Comparison of ENCODE assay signal across 8 cellular contexts in the genomic region with DNA sequence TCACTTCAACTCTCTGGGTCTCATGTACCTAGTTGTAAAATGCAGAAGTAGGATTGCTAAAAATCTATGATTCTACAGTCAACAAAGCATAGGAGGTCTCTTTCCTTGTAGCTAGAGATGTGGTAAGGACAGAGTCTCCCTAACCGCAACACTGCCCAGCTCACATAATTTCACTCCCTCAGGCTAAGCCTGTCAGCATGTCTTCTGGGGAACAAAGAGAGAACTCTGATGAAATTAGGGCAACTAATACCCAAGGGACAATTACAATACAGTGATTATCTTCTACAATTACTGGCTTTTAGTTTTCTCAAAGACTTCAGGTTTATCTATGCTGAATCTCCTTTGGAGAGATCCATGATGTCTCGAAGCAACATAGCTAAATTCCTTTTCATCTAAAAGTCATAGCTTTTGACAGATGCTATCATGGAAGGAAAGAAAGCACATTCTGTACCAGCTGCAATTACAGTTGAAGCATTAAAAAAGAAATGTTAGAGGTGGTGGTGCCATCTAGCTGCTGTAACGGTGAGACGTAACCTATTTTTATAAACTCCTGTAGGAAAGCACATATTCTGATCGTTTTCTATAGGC.
A peak's percentile ranks its signal among the peaks of the same experiment; 100 is the strongest.
DNase-seq lines count a peak whose midpoint lies in the region; ATAC-seq and TF ChIP-seq lines count a peak whose summit lies in the region.

No MANE protein-coding gene starts in this region.

- no peak overlapping the region for H3K27ac Mint-ChIP-seq in activated naive CD4-positive, alpha-beta T cell treated with anti-CD3 and anti-CD28 coated beads for 36 hours
- no peak overlapping the region for H3K27ac Mint-ChIP-seq in activated naive CD4-positive, alpha-beta T cell treated with anti-CD3 and anti-CD28 coated beads, Interleukin-2, amount 50 U/mL, for 72 hours
- no peak overlapping the region for H3K27ac Mint-ChIP-seq in natural killer cell treated with Interleukin-12 subunit alpha and Interleukin-12 subunit beta and Interleukin-15 and Interleukin-18, amount 100 ng/mL, for 72 hours

- H2AFZ ChIP-seq in mesenchymal stem cell (ENCODE audit: low read depth, low read length): no peak overlapping the region

- H3K4me1 ChIP-seq in mesenchymal stem cell (ENCODE audit: control insufficient read depth, insufficient read depth, low read depth, low read length): no peaks in the 10 kb centered on the region

- H2BK120ac ChIP-seq in mesenchymal stem cell (ENCODE audit: low read depth, low read length): no peak overlapping the region

- H3K9me3 ChIP-seq in mesenchymal stem cell (ENCODE audit: control insufficient read depth, low read length): peaks cover 3% of the 10 kb centered on the region

- H3K27ac ChIP-seq in coronary artery: peak overlapping the region in 1 of 2 donors; percentile 70
- H3K27ac ChIP-seq in mesenchymal stem cell (ENCODE audit: low read length, poor library complexity, severe bottlenecking): peak overlapping the region; percentile 24

- no peak overlapping the region for H2BK15ac ChIP-seq in mesenchymal stem cell (ENCODE audit: low read depth, poor library complexity, severe bottlenecking)

- peaks cover 12% of the 10 kb centered on the region for H3K4me1 Mint-ChIP-seq in activated naive CD4-positive, alpha-beta T cell treated with anti-CD3 and anti-CD28 coated beads for 36 hours (ENCODE audit: low read depth)
- H3K4me1 Mint-ChIP-seq in natural killer cell treated with Interleukin-12 subunit alpha and Interleukin-12 subunit beta and Interleukin-15 and Interleukin-18, amount 100 ng/mL, for 72 hours (ENCODE audit: low read depth in 2 of 2): no peaks in the 10 kb centered on the region

- peak overlapping the region; percentile 66 for H3K9ac ChIP-seq in mesenchymal stem cell (ENCODE audit: low read length)

- peak overlapping the region in 1 of 2 experiments; percentile 28 for H3K18ac ChIP-seq in mesenchymal stem cell (ENCODE audit: low read depth in 1 of 2, low read length in 2 of 2)

- no peak overlapping the region for H2BK12ac ChIP-seq in mesenchymal stem cell (ENCODE audit: low read length in 2 of 2)

- H3K23ac ChIP-seq in mesenchymal stem cell (ENCODE audit: low read length in 2 of 2): no peak overlapping the region

- H3K4me3 ChIP-seq in coronary artery: peak overlapping the region; percentile 28
- H3K4me3 ChIP-seq in mesenchymal stem cell (ENCODE audit: insufficient read depth in 1 of 2, low read depth in 1 of 2, low read length in 2 of 2): peak overlapping the region in 1 of 2 experiments; percentile 7

- CTCF ChIA-PET in activated naive CD4-positive, alpha-beta T cell treated with anti-CD3 and anti-CD28 coated beads for 36 hours (lab: Charles Lee): interaction anchor here (1.1 kb wide), 1 partner anchor 13 kb away, joined by 4 read pairs; no protein-coding TSS in a partner anchor

- no peak overlapping the region for H3K4me2 ChIP-seq in mesenchymal stem cell (ENCODE audit: low read length, poor library complexity, severe bottlenecking)

- no peaks in the 10 kb centered on the region for H3K36me3 Mint-ChIP-seq in activated naive CD4-positive, alpha-beta T cell treated with anti-CD3 and anti-CD28 coated beads for 36 hours (ENCODE audit: low read depth)
- H3K36me3 Mint-ChIP-seq in activated naive CD4-positive, alpha-beta T cell treated with anti-CD3 and anti-CD28 coated beads, Interleukin-2, amount 50 U/mL, for 72 hours: no peaks in the 10 kb centered on the region
- H3K36me3 Mint-ChIP-seq in natural killer cell treated with Interleukin-12 subunit alpha and Interleukin-12 subunit beta and Interleukin-15 and Interleukin-18, amount 100 ng/mL, for 72 hours: no peaks in the 10 kb centered on the region

- no peaks in the 10 kb centered on the region for H3K36me3 ChIP-seq in mesenchymal stem cell (ENCODE audit: control insufficient read depth in 1 of 2, insufficient read depth in 2 of 2, low read depth in 1 of 2, low read length in 2 of 2)

- peaks cover 11% of the 10 kb centered on the region for H3K27me3 Mint-ChIP-seq in activated naive CD4-positive, alpha-beta T cell treated with anti-CD3 and anti-CD28 coated beads for 36 hours (ENCODE audit: low read depth)
- H3K27me3 Mint-ChIP-seq in natural killer cell treated with Interleukin-12 subunit alpha and Interleukin-12 subunit beta and Interleukin-15 and Interleukin-18, amount 100 ng/mL, for 72 hours: no peaks in the 10 kb centered on the region

- H3K79me1 ChIP-seq in mesenchymal stem cell (replicated peaks; ENCODE audit: low read length, poor library complexity, severe bottlenecking): no peaks in the 10 kb centered on the region

- no peak overlapping the region for H2AK5ac ChIP-seq in mesenchymal stem cell (ENCODE audit: low read length, severe bottlenecking)

- no peak overlapping the region for H2BK5ac ChIP-seq in mesenchymal stem cell (ENCODE audit: low read depth, low read length, poor library complexity, severe bottlenecking)

- H3K9me3 Mint-ChIP-seq in activated naive CD4-positive, alpha-beta T cell treated with anti-CD3 and anti-CD28 coated beads for 36 hours: peaks cover 4% of the 10 kb centered on the region
- peaks cover 0 to 3% of the 10 kb centered on the region in 2 donors for H3K9me3 Mint-ChIP-seq in activated naive CD4-positive, alpha-beta T cell treated with anti-CD3 and anti-CD28 coated beads, Interleukin-2, amount 50 U/mL, for 72 hours
- no peaks in the 10 kb centered on the region for H3K9me3 Mint-ChIP-seq in natural killer cell treated with Interleukin-12 subunit alpha and Interleukin-12 subunit beta and Interleukin-15 and Interleukin-18, amount 100 ng/mL, for 72 hours

- H3K4ac ChIP-seq in mesenchymal stem cell (ENCODE audit: low read depth in 1 of 2, low read length in 2 of 2): peak overlapping the region in 1 of 2 experiments; percentile 47

- intact Hi-C loops in activated naive CD4-positive, alpha-beta T cell treated with anti-CD3 and anti-CD28 coated beads for 36 hours (cut with micrococcal nuclease): loop anchor here (1.0 to 5.0 kb wide), 2 partner anchors 62 to 590 kb away; no protein-coding TSS in a partner anchor

- no peak overlapping the region for H3K4me3 Mint-ChIP-seq in activated naive CD4-positive, alpha-beta T cell treated with anti-CD3 and anti-CD28 coated beads for 36 hours
- no peak overlapping the region for H3K4me3 Mint-ChIP-seq in natural killer cell treated with Interleukin-12 subunit alpha and Interleukin-12 subunit beta and Interleukin-15 and Interleukin-18, amount 100 ng/mL, for 72 hours

- TF ChIP-seq CTCF in coronary artery (IDR thresholded peaks at IDR 0.05): peak; percentile 31

- ATAC-seq in activated naive CD4-positive, alpha-beta T cell treated with anti-CD3 and anti-CD28 coated beads, Interleukin-2, amount 50 U/mL, for 72 hours: no peak
- peak; percentile 38 for ATAC-seq in HG02642 (IDR thresholded peaks at IDR 0.05; ENCODE audit: poor library complexity, unreplicated experiment)
- no peak for ATAC-seq in natural killer cell treated with Interleukin-12 subunit alpha and Interleukin-12 subunit beta and Interleukin-15 and Interleukin-18, amount 100 ng/mL, for 72 hours

- no peaks in the 10 kb centered on the region for H3K27me3 ChIP-seq in mesenchymal stem cell (ENCODE audit: control insufficient read depth in 1 of 2, insufficient read depth in 1 of 2, low read length in 2 of 2)

- 100% methylated on average over 1 of the region's 5 CpGs for WGBS in mesenchymal stem cell

- no peak overlapping the region for H4K91ac ChIP-seq in mesenchymal stem cell (ENCODE audit: low read length)

- H3K14ac ChIP-seq in mesenchymal stem cell (ENCODE audit: low read length in 2 of 2): no peak overlapping the region

- DNase-seq in activated naive CD4-positive, alpha-beta T cell treated with anti-CD3 and anti-CD28 coated beads for 36 hours: peak; percentile 7
- DNase-seq in activated naive CD4-positive, alpha-beta T cell treated with anti-CD3 and anti-CD28 coated beads, Interleukin-2, amount 50 U/mL, for 72 hours (ENCODE audit: low spot score in 2 of 2): no peak
- DNase-seq in NCI-H526 treated with DMSO at 0.1 percent for 48 hours (lab: John Stamatoyannopoulos, UW): peak; percentile 15
- DNase-seq in coronary artery (ENCODE audit: low spot score): no peak
- DNase-seq in mesenchymal stem cell: peak; percentile 62
- DNase-seq in HK-2 (ENCODE audit: unreplicated experiment): no peak
- no peak for DNase-seq in natural killer cell treated with Interleukin-12 subunit alpha and Interleukin-12 subunit beta and Interleukin-15 and Interleukin-18, amount 100 ng/mL, for 72 hours (ENCODE audit: low spot score)

- no peak overlapping the region for H4K8ac ChIP-seq in mesenchymal stem cell (ENCODE audit: low read length)

Comparison
In these comparisons a context has a peak if more than half of its experiments do, and no peak if none do; other contexts are left out.
1. DNase-seq: peak in activated naive CD4-positive, alpha-beta T cell treated with anti-CD3 and anti-CD28 coated beads for 36 hours (single experiment), NCI-H526 treated with DMSO at 0.1 percent for 48 hours (single experiment) and mesenchymal stem cell (single experiment); none in activated naive CD4-positive, alpha-beta T cell treated with anti-CD3 and anti-CD28 coated beads, Interleukin-2, amount 50 U/mL, for 72 hours (0 of 2), coronary artery (single experiment), HK-2 (single experiment) and natural killer cell treated with Interleukin-12 subunit alpha and Interleukin-12 subunit beta and Interleukin-15 and Interleukin-18, amount 100 ng/mL, for 72 hours (single experiment).